9 cellular contexts compared by ENCODE assay signal in the genomic region with DNA sequence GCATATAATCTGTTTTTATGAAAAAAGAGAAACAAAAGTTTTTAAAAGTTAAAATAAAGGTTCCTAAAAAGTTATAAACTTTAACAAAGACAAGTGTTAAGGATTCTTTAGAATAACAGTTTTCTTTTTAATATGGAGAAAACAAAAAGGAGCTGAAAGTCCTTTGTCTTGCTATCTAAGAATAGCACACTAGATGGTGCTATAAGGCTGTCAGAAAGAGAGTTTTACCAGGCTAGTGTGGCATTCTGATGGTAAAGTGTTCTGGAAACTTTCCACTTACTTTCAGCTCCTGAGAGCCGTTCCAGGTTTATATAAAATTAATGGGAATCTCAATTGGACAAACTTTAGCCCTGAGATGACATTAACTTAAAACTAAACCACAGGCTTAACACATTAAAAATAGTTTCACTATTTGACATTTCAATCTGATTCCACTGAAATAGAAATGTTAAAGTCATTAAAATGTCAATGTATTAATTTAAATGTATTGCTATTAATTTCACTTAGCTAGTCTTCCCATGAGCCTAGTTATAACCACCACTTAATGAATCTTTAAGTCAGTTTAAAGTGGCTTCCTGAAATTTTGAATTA. TPM values are rescaled to one million over a fixed set of nuclear protein-coding genes. Genes with fewer than 3 reads are reported as not detected.
DNase-seq lines count a peak whose midpoint lies in the region; ATAC-seq and TF ChIP-seq lines count a peak whose summit lies in the region.
"Had no signal": no experiment of that assay in that cellular context is flagged by ENCODE, and none has a peak within 500 bp of the region (broad histone marks: within the 10 kb centered on the region; RNA-seq: fewer than 3 reads in every experiment).

No MANE protein-coding gene starts in this region.

- H3K4me1 Mint-ChIP-seq in H9: peaks cover 4 to 7% of the 10 kb centered on the region in 2 experiments; a peak in 3 of 4 replicates
- H3K4me1 Mint-ChIP-seq in naive thymus-derived CD4-positive, alpha-beta T cell: peaks cover 10 to 39% (median 30%) of the 10 kb centered on the region in 7 donors

- H3K4me1 ChIP-seq in H9 (ENCODE audit: insufficient read depth, low read length): no peaks in the 10 kb centered on the region
- peaks cover 7 to 23% of the 10 kb centered on the region in 2 donors for H3K4me1 ChIP-seq in naive thymus-derived CD4-positive, alpha-beta T cell (ENCODE audit: control insufficient read depth in 2 of 2, insufficient read depth in 2 of 2, low read length in 2 of 2)

- POLR2A ChIA-PET in BJ (lab: Charles Lee): no interaction called here
- POLR2A ChIA-PET in naive thymus-derived CD4-positive, alpha-beta T cell (lab: Charles Lee): interaction anchor here (0.7 to 2.2 kb wide), 5 partner anchors 10 to 462 kb away, joined by 3 to 9 read pairs (median 3); no protein-coding TSS in a partner anchor

- no peak overlapping the region for H3K14ac ChIP-seq in H9 (ENCODE audit: insufficient read depth, low read length)

- H2BK20ac ChIP-seq in H9 (ENCODE audit: low read depth, low read length, poor library complexity, severe bottlenecking): no peak overlapping the region

- H3K27ac ChIP-seq in H9 (ENCODE audit: insufficient read length, low read depth, low read length): no peak overlapping the region
- no peak overlapping the region for H3K27ac ChIP-seq in naive thymus-derived CD4-positive, alpha-beta T cell (ENCODE audit: low read depth, low read length)
- H3K27ac ChIP-seq: epithelial cell of prostate had no signal

- H2AFZ ChIP-seq in H9 (ENCODE audit: low read length): no peak overlapping the region

- H3K27me3 ChIP-seq in BJ (ENCODE audit: control insufficient read depth, insufficient read depth, low read length): no peaks in the 10 kb centered on the region
- H3K27me3 ChIP-seq in H9 (ENCODE audit: insufficient read depth, low read length): no peaks in the 10 kb centered on the region
- no peaks in the 10 kb centered on the region for H3K27me3 ChIP-seq in naive thymus-derived CD4-positive, alpha-beta T cell (ENCODE audit: control insufficient read depth in 2 of 2, insufficient read depth in 2 of 2, low read length in 2 of 2)

- CTCF ChIA-PET in BJ (lab: Yijun Ruan, JAX): interaction anchor here (0.6 to 7.2 kb wide), 37 partner anchors 10 to 595 kb away, joined by 3 to 69 read pairs (median 4); a partner anchor contains a TSS
- CTCF ChIA-PET in naive thymus-derived CD4-positive, alpha-beta T cell (lab: Charles Lee): interaction anchor here (0.6 to 5.7 kb wide), 32 partner anchors 10 to 840 kb away, joined by 3 to 76 read pairs (median 5); no protein-coding TSS in a partner anchor

- H3K79me2 ChIP-seq in H9 (ENCODE audit: insufficient read depth, low read length): no peaks in the 10 kb centered on the region

- no peak overlapping the region for H2BK12ac ChIP-seq in H9 (ENCODE audit: insufficient read length, low read depth, low read length)

- no peak overlapping the region for H2BK5ac ChIP-seq in H9 (ENCODE audit: insufficient read length, low read length)

- no peak overlapping the region for H4K8ac ChIP-seq in H9 (replicated peaks; ENCODE audit: insufficient read length, low read depth, low read length)

- H3K36me3 ChIP-seq in BJ (ENCODE audit: control insufficient read depth, insufficient read depth, low read length): no peaks in the 10 kb centered on the region
- peaks cover 0 to 4% (median 0%) of the 10 kb centered on the region in 3 experiments for H3K36me3 ChIP-seq in naive thymus-derived CD4-positive, alpha-beta T cell (ENCODE audit: control insufficient read depth in 2 of 3, insufficient read depth in 3 of 3, low read length in 3 of 3)

- no peak overlapping the region for H3K23ac ChIP-seq in H9 (ENCODE audit: insufficient read length, low read depth, low read length)

- H3K4ac ChIP-seq in H9 (ENCODE audit: low read depth, low read length): no peak overlapping the region

- no peak overlapping the region for H2BK15ac ChIP-seq in H9 (ENCODE audit: low read depth, low read length)

- no peak overlapping the region for H3K4me2 ChIP-seq in H9 (ENCODE audit: insufficient read depth, insufficient read length, low read length)

- no peak for ATAC-seq in naive thymus-derived CD4-positive, alpha-beta T cell
- ATAC-seq in GM18873 (IDR thresholded peaks at IDR 0.05; ENCODE audit: low FRiP score, unreplicated experiment) (no peak), HG03439 (IDR thresholded peaks at IDR 0.05; ENCODE audit: unreplicated experiment) (no peak)

- WGBS in H9 (ENCODE audit: extremely low coverage, insufficient read length, low lambda C conversion rate): no CpG with 5 or more reads among the region's 1 CpG

- DNase-seq in BJ (ENCODE audit: low read depth): no peak
- DNase-seq in H9: no peak
- peak; percentile 13 for DNase-seq in NOMO-1 treated with dmso at 0.1 percent for 144 hours (lab: John Stamatoyannopoulos, UW; ENCODE audit: unreplicated experiment)
- peak; percentile 79 for DNase-seq in dermis blood vessel endothelial cell
- DNase-seq in naive thymus-derived CD4-positive, alpha-beta T cell: peak in 7 of 9 donors; percentile 30 to 68 (median 55)
- no peak for DNase-seq in GF-D8 (lab: John Stamatoyannopoulos, UW)

- TF ChIP-seq CTCF in BJ (IDR thresholded peaks at IDR 0.05; ENCODE audit: insufficient read depth, low read depth, low read length) (peak; percentile 71), H9 (conservative IDR thresholded peaks at IDR 0.05) (peak; percentile 87)

- no peak overlapping the region for H3K4me3 Mint-ChIP-seq in H9
- H3K4me3 Mint-ChIP-seq in naive thymus-derived CD4-positive, alpha-beta T cell: no peak overlapping the region

- no peak overlapping the region for H3T11ph ChIP-seq in H9 (ENCODE audit: low read length)

- H3K27ac Mint-ChIP-seq in H9: no peak overlapping the region
- no peak overlapping the region for H3K27ac Mint-ChIP-seq in naive thymus-derived CD4-positive, alpha-beta T cell

- no peak overlapping the region for H3K9ac ChIP-seq in H9 (ENCODE audit: extremely low read depth, insufficient read length, low read length)

- H2AK5ac ChIP-seq in H9 (ENCODE audit: insufficient read length, low read length): no peak overlapping the region

- no peak overlapping the region for H3K4me3 ChIP-seq in BJ (ENCODE audit: low read depth, low read length)
- no peak overlapping the region for H3K4me3 ChIP-seq in naive thymus-derived CD4-positive, alpha-beta T cell (ENCODE audit: low read length)

- H3K36me3 Mint-ChIP-seq in H9 (ENCODE audit: insufficient read depth in 1 of 3, low read depth in 3 of 3): no peaks in the 10 kb centered on the region
- H3K36me3 Mint-ChIP-seq in naive thymus-derived CD4-positive, alpha-beta T cell: peaks cover 0 to 8% (median 0%) of the 10 kb centered on the region in 5 donors

- H3K79me1 ChIP-seq in H9 (ENCODE audit: insufficient read depth, low read depth, low read length, poor library complexity, severe bottlenecking): no peaks in the 10 kb centered on the region

- H3K56ac ChIP-seq in H9 (ENCODE audit: insufficient read length, low read depth, low read length): no peak overlapping the region

- H3K23me2 ChIP-seq in H9 (ENCODE audit: insufficient read length, low read depth, low read length, poor library complexity, severe bottlenecking): peaks cover 3% of the 10 kb centered on the region

- no peak overlapping the region for H3K18ac ChIP-seq in H9 (ENCODE audit: insufficient read length, low read depth, low read length)

- no peak overlapping the region for H4K5ac ChIP-seq in H9 (ENCODE audit: insufficient read length, low read depth, low read length)

- no peaks in the 10 kb centered on the region for H4K20me1 ChIP-seq in H9 (ENCODE audit: control insufficient read depth, insufficient read depth, insufficient read length)

- no peaks in the 10 kb centered on the region for H3K9me3 Mint-ChIP-seq in H9
- H3K9me3 Mint-ChIP-seq in naive thymus-derived CD4-positive, alpha-beta T cell: peaks cover 0 to 2% (median 0%) of the 10 kb centered on the region in 11 donors

- no peaks in the 10 kb centered on the region for H3K27me3 Mint-ChIP-seq in H9 (ENCODE audit: low read depth)
- H3K27me3 Mint-ChIP-seq in naive thymus-derived CD4-positive, alpha-beta T cell: no peaks in the 10 kb centered on the region

- H3K9me3 ChIP-seq in H9 (ENCODE audit: control insufficient read depth, low read depth, low read length): no peaks in the 10 kb centered on the region
- H3K9me3 ChIP-seq in naive thymus-derived CD4-positive, alpha-beta T cell (ENCODE audit: control insufficient read depth in 2 of 3, low read length in 3 of 3): no peaks in the 10 kb centered on the region

- intact Hi-C loops in naive thymus-derived CD4-positive, alpha-beta T cell (cut with micrococcal nuclease): loop anchor here (1.0 to 10.0 kb wide), 11 partner anchors 24 to 1351 kb away; a partner anchor contains a TSS

- H2BK120ac ChIP-seq in H9 (ENCODE audit: low read depth, low read length, poor library complexity, severe bottlenecking): no peak overlapping the region

- no peak overlapping the region for H4K91ac ChIP-seq in H9 (ENCODE audit: insufficient read length, low read depth, low read length)

RNA-seq across cellular contexts. Expression of a gene that starts 3.7 kb away (rescaled TPM):
- 0.49 and 0.97 TPM in 2 replicates for polyA plus RNA-seq in BJ (2011; rRNA removed)
- polyA minus RNA-seq in BJ (2011; rRNA and poly(A)+ RNA removed): 0.26 and 0.76 TPM in 2 replicates
- total RNA-seq in H9 (2021) (1.3 and 1.4 TPM in 2 replicates), dermis blood vessel endothelial cell (0.34 and 0.42 TPM in 2 replicates)
- 1 to 10 TPM; 1.1 to 5.6 (median 1.7) TPM for total RNA-seq in naive thymus-derived CD4-positive, alpha-beta T cell
- under 1 TPM; 0.49 to 0.53 TPM for polyA plus RNA-seq in naive thymus-derived CD4-positive, alpha-beta T cell

RNA-seq across cellular contexts. Expression of a gene that starts 4.0 kb away (rescaled TPM):
- 1.2 and 3.0 TPM in 2 replicates for polyA plus RNA-seq in BJ (2011; rRNA removed)
- 1.9 and 3.1 TPM in 2 replicates for polyA minus RNA-seq in BJ (2011; rRNA and poly(A)+ RNA removed)
- total RNA-seq in H9 (2021): 3.6 and 3.7 TPM in 2 replicates
- 3.2 and 8.8 TPM in 2 replicates for total RNA-seq in dermis blood vessel endothelial cell
- total RNA-seq in naive thymus-derived CD4-positive, alpha-beta T cell: 1 to 10 TPM; 2.9 to 8.9 (median 3.8) TPM
- polyA plus RNA-seq in naive thymus-derived CD4-positive, alpha-beta T cell: 1 to 10 TPM; 1.4 TPM

Comparison
In these comparisons a context has a peak if more than half of its experiments do, and no peak if none do; other contexts are left out.
1. DNase-seq: peak in NOMO-1 treated with dmso at 0.1 percent for 144 hours (single experiment), dermis blood vessel endothelial cell (single experiment) and naive thymus-derived CD4-positive, alpha-beta T cell (7 of 9); none in BJ (single experiment), H9 (single experiment) and GF-D8 (single experiment).